Comparison of ENCODE assay signal across 12 cellular contexts in the genomic region with DNA sequence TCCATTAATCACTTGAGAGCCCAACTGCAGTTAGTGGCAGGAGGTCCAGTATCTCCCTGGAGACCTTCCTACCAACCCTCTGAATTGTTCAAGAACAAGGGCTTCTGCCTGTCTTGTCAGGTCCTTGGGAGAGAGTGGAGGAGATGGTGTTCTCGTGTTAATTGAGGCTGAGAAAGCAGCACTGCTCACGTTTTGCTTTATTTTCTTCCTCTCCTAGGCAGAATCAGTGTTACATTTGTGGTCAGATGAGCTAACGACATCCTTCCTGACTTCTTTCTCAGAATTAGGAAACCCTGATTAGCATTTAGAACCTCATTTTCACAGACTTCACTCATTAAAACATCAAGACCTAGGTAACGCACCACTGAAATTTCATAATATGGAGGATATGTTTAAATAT. TPM values are rescaled to one million over a fixed set of nuclear protein-coding genes. Genes with fewer than 3 reads are reported as not detected.
DNase-seq lines count a peak whose midpoint lies in the region; ATAC-seq, FAIRE-seq and TF ChIP-seq lines count a peak whose summit lies in the region.
"Had no signal": no experiment of that assay in that cellular context is flagged by ENCODE, and none has a peak within 500 bp of the region (broad histone marks: within the 10 kb centered on the region; RNA-seq: fewer than 3 reads in every experiment).

No MANE protein-coding gene starts in this region.

- no peaks in the 10 kb centered on the region for H3K27me3 ChIP-seq in OCI-LY3 (ENCODE audit: low read depth, low read length)
- H3K27me3 ChIP-seq in dorsolateral prefrontal cortex: no peaks in the 10 kb centered on the region
- no peaks in the 10 kb centered on the region for H3K27me3 ChIP-seq in colonic mucosa
- H3K27me3 ChIP-seq: ovary had no signal

- peak overlapping the region in 1 of 2 donors; percentile 45 for H3K4me3 Mint-ChIP-seq in activated T-cell treated with anti-CD3 and anti-CD28 coated beads, Interleukin-2, amount 50 U/mL, for 72 hours
- peak overlapping the region; percentile 37 for H3K4me3 Mint-ChIP-seq in activated naive CD8-positive, alpha-beta T cell treated with anti-CD3 and anti-CD28 coated beads, Interleukin-2, amount 50 U/mL, for 24 hours
- H3K4me3 Mint-ChIP-seq in stimulated activated naive CD8-positive, alpha-beta T cell treated with anti-CD3 and anti-CD28 coated beads, Interleukin-15, amount 100 ng/mL, for 72 hours: peak overlapping the region; percentile 63 to 67

- intact Hi-C loops in dorsolateral prefrontal cortex (cut with DNase I): loop anchor here in 1 of 2 donors (10.0 kb wide), 1 partner anchor 332 kb away; a partner anchor contains a TSS
- intact Hi-C loops in colonic mucosa (cut with DNase I): loop anchor here (10.0 kb wide), 1 partner anchor 92 kb away; a partner anchor contains a TSS

- H3K27me3 Mint-ChIP-seq in activated T-cell treated with anti-CD3 and anti-CD28 coated beads, Interleukin-2, amount 50 U/mL, for 72 hours (ENCODE audit: low read depth): no peaks in the 10 kb centered on the region
- H3K27me3 Mint-ChIP-seq in activated naive CD8-positive, alpha-beta T cell treated with anti-CD3 and anti-CD28 coated beads, Interleukin-2, amount 50 U/mL, for 24 hours: no peaks in the 10 kb centered on the region
- no peaks in the 10 kb centered on the region for H3K27me3 Mint-ChIP-seq in stimulated activated naive CD8-positive, alpha-beta T cell treated with anti-CD3 and anti-CD28 coated beads, Interleukin-15, amount 100 ng/mL, for 72 hours

- H3K36me3 Mint-ChIP-seq in activated T-cell treated with anti-CD3 and anti-CD28 coated beads, Interleukin-2, amount 50 U/mL, for 72 hours (ENCODE audit: insufficient read depth in 2 of 2): peaks cover 0 to 3% of the 10 kb centered on the region in 2 donors
- H3K36me3 Mint-ChIP-seq in activated naive CD8-positive, alpha-beta T cell treated with anti-CD3 and anti-CD28 coated beads, Interleukin-2, amount 50 U/mL, for 24 hours (ENCODE audit: low read depth): no peaks in the 10 kb centered on the region

- H3K4me3 ChIP-seq in OCI-LY3 (ENCODE audit: low read length) (no peak overlapping the region), dorsolateral prefrontal cortex (no peak overlapping the region), colonic mucosa (no peak overlapping the region)
- H3K4me3 ChIP-seq: ovary had no signal

- H3K4me1 ChIP-seq in OCI-LY3 (ENCODE audit: low read length): peaks cover 28% of the 10 kb centered on the region
- peaks cover 5% of the 10 kb centered on the region for H3K4me1 ChIP-seq in colonic mucosa

- peaks cover 35% of the 10 kb centered on the region for H3K4me1 Mint-ChIP-seq in activated T-cell treated with anti-CD3 and anti-CD28 coated beads, Interleukin-2, amount 50 U/mL, for 72 hours (ENCODE audit: low read depth)
- peaks cover 40% of the 10 kb centered on the region for H3K4me1 Mint-ChIP-seq in activated naive CD8-positive, alpha-beta T cell treated with anti-CD3 and anti-CD28 coated beads, Interleukin-2, amount 50 U/mL, for 24 hours
- peaks cover 70% of the 10 kb centered on the region for H3K4me1 Mint-ChIP-seq in stimulated activated naive CD8-positive, alpha-beta T cell treated with anti-CD3 and anti-CD28 coated beads, Interleukin-15, amount 100 ng/mL, for 72 hours

- no peaks in the 10 kb centered on the region for H3K9me3 ChIP-seq in OCI-LY3 (ENCODE audit: insufficient read depth, low read length)
- no peaks in the 10 kb centered on the region for H3K9me3 ChIP-seq in colonic mucosa
- H3K9me3 ChIP-seq: ovary had no signal

- peaks cover 1% of the 10 kb centered on the region; the same call in 1 of the 2 replicates for H3K79me2 ChIP-seq in OCI-LY3 (ENCODE audit: low read length)

- H3K9ac ChIP-seq in OCI-LY3 (ENCODE audit: low read length) (no peak overlapping the region), colonic mucosa (ENCODE audit: low read depth in 2 of 2, low read length in 2 of 2) (no peak overlapping the region)

- H2AFZ ChIP-seq in OCI-LY3 (ENCODE audit: low read depth, low read length): peak overlapping the region; percentile 60

- peak in 1 of 2 donors; percentile 3 for DNase-seq in activated T-cell treated with anti-CD3 and anti-CD28 coated beads, Interleukin-2, amount 50 U/mL, for 72 hours
- no peak for DNase-seq in activated T-cell treated with anti-CD3 and anti-CD28 coated beads, Interleukin-2, amount 50 U/mL, for 48 hours
- no peak for DNase-seq in activated naive CD8-positive, alpha-beta T cell treated with anti-CD3 and anti-CD28 coated beads, Interleukin-2, amount 50 U/mL, for 24 hours
- DNase-seq in stimulated activated naive CD8-positive, alpha-beta T cell treated with anti-CD3 and anti-CD28 coated beads, Interleukin-15, amount 100 ng/mL, for 72 hours: peak in 1 of 2 donors; percentile 19
- DNase-seq in dorsolateral prefrontal cortex: no peak
- no peak for DNase-seq in colonic mucosa
- no peak for DNase-seq in HTR-8/SVneo (ENCODE audit: insufficient read length, low spot score)
- DNase-seq: activated effector memory CD4-positive, alpha-beta T cell treated with Interleukin-2 at 50 U/mL for 16 hours; NCI-H2081 treated with DMSO at 0.1 percent for 48 hours; ovary had no signal

- H3K4me2 ChIP-seq in OCI-LY3 (ENCODE audit: low read length): peak overlapping the region; percentile 41

- TF ChIP-seq CTCF in OCI-LY3 (IDR thresholded peaks at IDR 0.05; ENCODE audit: low read depth, low read length) (no peak), dorsolateral prefrontal cortex (IDR thresholded peaks at IDR 0.05 in 54 of 56, conservative IDR thresholded peaks at IDR 0.05 in 2 of 56; ENCODE audit: low read depth in 1 of 56, partially characterized antibody in 56 of 56) (no peak), colonic mucosa (IDR thresholded peaks at IDR 0.05) (no peak)

- no peak for FAIRE-seq in HTR-8/SVneo (lab: Jason Lieb, UNC)
- FAIRE-seq: RCC 7860 had no signal

- peak overlapping the region; percentile 30 for H3K27ac Mint-ChIP-seq in activated T-cell treated with anti-CD3 and anti-CD28 coated beads, Interleukin-2, amount 50 U/mL, for 72 hours
- peak overlapping the region; percentile 52 for H3K27ac Mint-ChIP-seq in activated naive CD8-positive, alpha-beta T cell treated with anti-CD3 and anti-CD28 coated beads, Interleukin-2, amount 50 U/mL, for 24 hours
- H3K27ac Mint-ChIP-seq in stimulated activated naive CD8-positive, alpha-beta T cell treated with anti-CD3 and anti-CD28 coated beads, Interleukin-15, amount 100 ng/mL, for 72 hours: peak overlapping the region in 1 of 2 donors; percentile 86

- ATAC-seq in activated T-cell treated with anti-CD3 and anti-CD28 coated beads, Interleukin-2, amount 50 U/mL, for 72 hours (replicated peaks in 1 of 2): peak; percentile 37 to 45
- peak; percentile 65 for ATAC-seq in activated naive CD8-positive, alpha-beta T cell treated with anti-CD3 and anti-CD28 coated beads, Interleukin-2, amount 50 U/mL, for 24 hours
- ATAC-seq in stimulated activated naive CD8-positive, alpha-beta T cell treated with anti-CD3 and anti-CD28 coated beads, Interleukin-15, amount 100 ng/mL, for 72 hours: peak; percentile 78

- H4K20me1 ChIP-seq in OCI-LY3 (ENCODE audit: insufficient read depth, low read length): no peaks in the 10 kb centered on the region

- H3K27ac ChIP-seq in OCI-LY3 (ENCODE audit: low read length) (no peak overlapping the region), dorsolateral prefrontal cortex (no peak overlapping the region), colonic mucosa (no peak overlapping the region)
- H3K27ac ChIP-seq: ovary had no signal

- H3K36me3 ChIP-seq in OCI-LY3 (replicated peaks; ENCODE audit: low read depth, low read length) (no peaks in the 10 kb centered on the region), colonic mucosa (no peaks in the 10 kb centered on the region)
- H3K36me3 ChIP-seq: ovary had no signal

- no peaks in the 10 kb centered on the region for H3K9me3 Mint-ChIP-seq in activated T-cell treated with anti-CD3 and anti-CD28 coated beads, Interleukin-2, amount 50 U/mL, for 72 hours
- no peaks in the 10 kb centered on the region for H3K9me3 Mint-ChIP-seq in activated naive CD8-positive, alpha-beta T cell treated with anti-CD3 and anti-CD28 coated beads, Interleukin-2, amount 50 U/mL, for 24 hours
- H3K9me3 Mint-ChIP-seq in stimulated activated naive CD8-positive, alpha-beta T cell treated with anti-CD3 and anti-CD28 coated beads, Interleukin-15, amount 100 ng/mL, for 72 hours: no peaks in the 10 kb centered on the region

RNA-seq across cellular contexts. Expression of a gene that starts 26.4 kb away (rescaled TPM):
- 10 to 100 TPM; 11.5 to 14.7 TPM for total RNA-seq in activated T-cell treated with anti-CD3 and anti-CD28 coated beads, Interleukin-2, amount 50 U/mL, for 72 hours
- total RNA-seq in dorsolateral prefrontal cortex (10 to 100 TPM; 12.1 to 32.7 (median 20.4) TPM), colonic mucosa (10 to 100 TPM; 12.1 to 13.8 TPM)
